Comparison of ENCODE assay signal across 8 cellular contexts in the genomic region with DNA sequence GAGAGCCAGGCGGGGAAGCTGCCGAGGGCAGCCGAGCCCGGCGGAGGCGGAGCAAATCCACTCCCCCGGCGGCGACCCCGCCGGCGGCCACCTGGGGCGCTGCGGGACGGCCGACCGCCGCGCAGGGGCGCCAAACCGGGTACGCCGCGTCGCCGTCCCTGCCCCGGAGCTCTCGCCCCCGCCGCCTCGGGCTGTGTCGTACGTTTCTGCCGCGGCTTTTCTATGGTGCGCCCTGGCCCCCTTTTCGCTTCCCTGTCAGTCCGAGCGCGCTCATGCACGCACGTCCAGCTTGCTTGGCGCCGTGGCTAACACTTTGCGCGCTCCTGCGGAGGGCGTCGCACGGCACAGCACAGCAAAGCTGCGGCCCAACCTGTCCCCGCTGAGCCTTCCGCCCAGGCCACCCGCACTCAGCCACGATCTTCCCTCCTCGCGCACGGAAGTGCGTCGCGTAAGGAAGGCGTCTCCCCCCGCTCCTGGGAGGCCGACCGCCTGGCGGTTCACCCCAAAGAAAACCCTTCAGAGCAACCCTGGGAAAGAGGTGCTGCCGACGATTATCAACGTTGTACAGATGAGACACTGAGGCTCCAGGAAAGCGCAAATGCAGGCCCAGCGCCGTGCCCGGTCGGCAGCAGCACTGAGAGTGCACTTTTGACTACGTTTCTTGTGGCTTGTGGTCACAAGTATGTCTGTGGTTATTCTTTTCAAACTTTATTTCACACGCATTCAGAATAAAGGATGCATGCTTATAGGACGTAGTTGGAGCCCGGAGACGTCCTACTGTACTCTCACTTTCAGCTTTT. TPM values are rescaled to one million over a fixed set of nuclear protein-coding genes. Genes with fewer than 3 reads are reported as not detected.
A peak's percentile ranks its signal among the peaks of the same experiment; 100 is the strongest.
DNase-seq lines count a peak whose midpoint lies in the region; ATAC-seq and TF ChIP-seq lines count a peak whose summit lies in the region.

A gene (minus strand): TSS at position 48 of the 800 bp plus-strand sequence. CDS start 1,857 bp downstream, outside the sequence.

- DNase-seq in NCI-H1436 (lab: John Stamatoyannopoulos, UW): peak; percentile 84
- peak; percentile 82 for DNase-seq in amniotic epithelial cell (ENCODE audit: low read depth)
- DNase-seq in left ventricle myocardium superior: peak; percentile 94
- DNase-seq in putamen (ENCODE audit: low spot score): peak; percentile 90
- DNase-seq in uterus: peak in 1 of 2 donors; percentile 92

- peak within 1 kb of the TSS; percentile 67 to 76 for H3K4me3 ChIP-seq in uterus

- intact Hi-C loops in T-helper 1 cell treated with Interleukin-12 subunit alpha and Interleukin-12 subunit beta and Interleukin-4 antibody, amounts not matched to agents 30 ng/mL and 1 ng/mL, for 36 hours (cut with micrococcal nuclease): loop anchor here (1.0 to 5.0 kb wide), 14 partner anchors 37 to 1044 kb away; a partner anchor contains a TSS
- intact Hi-C loops in left ventricle myocardium superior (cut with micrococcal nuclease): no loop called here
- intact Hi-C loops in uterus (cut with DNase I; ENCODE audit: low total_unique reads): no loop called here

- peak within 1 kb of the TSS; percentile 97 to 98 for H3K27ac ChIP-seq in uterus

- ATAC-seq in HG02852 (IDR thresholded peaks at IDR 0.05; ENCODE audit: unreplicated experiment) (peak; percentile 69), left ventricle myocardium superior (peak; percentile 96)

- H3K27me3 ChIP-seq in uterus: no peaks in the 10 kb centered on the region

- H3K36me3 ChIP-seq in uterus: no peaks in the 10 kb centered on the region

- H3K4me1 ChIP-seq in uterus: no peaks in the 10 kb centered on the region

- TF ChIP-seq CTCF in uterus (IDR thresholded peaks at IDR 0.05): peak; percentile 33 to 94 (median 84)

- no peaks in the 10 kb centered on the region for H3K9me3 ChIP-seq in uterus

- TF ChIP-seq POLR2A in GM15510 (IDR thresholded peaks at IDR 0.05; ENCODE audit: borderline replicate concordance, extremely low read depth, insufficient read length) (peak; percentile 76), uterus (IDR thresholded peaks at IDR 0.05) (peak in 1 of 2 donors; percentile 60)

RNA-seq across cellular contexts. Expression of the gene that starts here (rescaled TPM):
- 102 and 107 TPM in 2 replicates for total RNA-seq in T-helper 1 cell treated with Interleukin-12 subunit alpha and Interleukin-12 subunit beta and Interleukin-4 antibody, amounts not matched to agents 30 ng/mL and 1 ng/mL, for 36 hours
- 159 TPM for total RNA-seq in left ventricle myocardium superior
- total RNA-seq in uterus: 100 to 1,000 TPM in 3 of 4 donors, 10 to 100 TPM in 1; 99.4 to 434 (median 307) TPM
